Comparison of ENCODE assay signal across 24 cellular contexts in genomic region chr12:66331814-66332213, GRCh38. TPM values are rescaled to one million over a fixed set of nuclear protein-coding genes. Genes with fewer than 3 reads are reported as not detected.
DNase-seq lines count a peak whose midpoint lies in the region; ATAC-seq and TF ChIP-seq lines count a peak whose summit lies in the region.
"Had no signal": no experiment of that assay in that cellular context is flagged by ENCODE, and none has a peak within 500 bp of the region (broad histone marks: within the 10 kb centered on the region; RNA-seq: fewer than 3 reads in every experiment).

No MANE protein-coding gene starts in this region.

- TF ChIP-seq EP300 in transverse colon (IDR thresholded peaks at IDR 0.05; ENCODE audit: low read depth), result no peak

- H3K36me3 ChIP-seq in transverse colon, result peaks cover 0 to 9% (median 2%) of the 10 kb centered on the region in 4 donors

- no peak for DNase-seq in activated CD4-positive, alpha-beta T cell treated with anti-CD3 and anti-CD28 coated beads for 36 hours
- DNase-seq in activated CD4-positive, alpha-beta T cell treated with anti-CD3 and anti-CD28 coated beads, Interleukin-2, amount 50 U/mL, for 48 hours, result no peak
- DNase-seq in activated naive CD8-positive, alpha-beta T cell treated with anti-CD3 and anti-CD28 coated beads for 36 hours, result no peak
- DNase-seq in stimulated activated effector memory CD8-positive, alpha-beta T cell treated with anti-CD3 and anti-CD28 coated beads, Interleukin-12 subunit alpha, Interleukin-12 subunit beta, amount 100 ng/mL, for 72 hours (ENCODE audit: low spot score in 2 of 2), result no peak
- DNase-seq in NCI-H1105 (lab: John Stamatoyannopoulos, UW) (no peak), transverse colon (no peak)
- DNase-seq: ACHN; Calu3; CD4-positive, alpha-beta memory T cell; DMS153; GM23248; H9; HFFc6; Karpas-422; NCI-H1417; NCI-H1694 treated with DMSO at 0.1 percent for 48 hours; NCI-H2081 treated with DMSO at 0.1 percent for 48 hours; NCI-H2171 treated with DMSO at 0.1 percent for 48 hours; NCI-H526; OCI-M1 had no signal

- POLR2A ChIA-PET in activated CD4-positive, alpha-beta T cell treated with anti-CD3 and anti-CD28 coated beads for 36 hours (lab: Charles Lee), result no interaction called here

- no peak overlapping the region for H3K4me3 ChIP-seq in transverse colon
- H3K4me3 ChIP-seq: BLaER1, GM23248 had no signal

- H3K36me3 Mint-ChIP-seq in activated CD4-positive, alpha-beta T cell treated with anti-CD3 and anti-CD28 coated beads for 36 hours (ENCODE audit: low read depth), result peaks cover 46% of the 10 kb centered on the region
- peaks cover 29% of the 10 kb centered on the region for H3K36me3 Mint-ChIP-seq in activated naive CD8-positive, alpha-beta T cell
- H3K36me3 Mint-ChIP-seq in activated naive CD8-positive, alpha-beta T cell treated with anti-CD3 and anti-CD28 coated beads for 36 hours, result peaks cover 42% of the 10 kb centered on the region
- H3K36me3 Mint-ChIP-seq in activated T-helper 17 cell treated with anti-CD3 and anti-CD28 coated beads, Interleukin-2, amount 50 U/mL, for 72 hours (ENCODE audit: low read depth), result peaks cover 63% of the 10 kb centered on the region
- peaks cover 43% of the 10 kb centered on the region for H3K36me3 Mint-ChIP-seq in stimulated activated effector memory CD8-positive, alpha-beta T cell treated with anti-CD3 and anti-CD28 coated beads, Interleukin-12 subunit alpha, Interleukin-12 subunit beta, amount 100 ng/mL, for 72 hours

- intact Hi-C loops in activated CD4-positive, alpha-beta T cell treated with anti-CD3 and anti-CD28 coated beads for 36 hours (cut with DNase I, micrococcal nuclease), result no loop called here
- intact Hi-C loops in transverse colon (cut with DNase I; ENCODE audit: low total_unique reads), result no loop called here

- 95 to 100% methylated on average over 1 of the region's 1 CpG for WGBS in transverse colon (ENCODE audit: low coverage in 1 of 2), 2 donors

- no peak overlapping the region for H3K4me3 Mint-ChIP-seq in activated CD4-positive, alpha-beta T cell treated with anti-CD3 and anti-CD28 coated beads for 36 hours
- no peak overlapping the region for H3K4me3 Mint-ChIP-seq in activated naive CD8-positive, alpha-beta T cell
- no peak overlapping the region for H3K4me3 Mint-ChIP-seq in activated naive CD8-positive, alpha-beta T cell treated with anti-CD3 and anti-CD28 coated beads for 36 hours
- H3K4me3 Mint-ChIP-seq in activated T-helper 17 cell treated with anti-CD3 and anti-CD28 coated beads, Interleukin-2, amount 50 U/mL, for 72 hours, result no peak overlapping the region
- no peak overlapping the region for H3K4me3 Mint-ChIP-seq in stimulated activated effector memory CD8-positive, alpha-beta T cell treated with anti-CD3 and anti-CD28 coated beads, Interleukin-12 subunit alpha, Interleukin-12 subunit beta, amount 100 ng/mL, for 72 hours
- H3K4me3 Mint-ChIP-seq: CD4-positive, alpha-beta memory T cell; H9; HFFc6 had no signal

- no peaks in the 10 kb centered on the region for H3K4me1 ChIP-seq in transverse colon
- H3K4me1 ChIP-seq: BLaER1 had no signal

- no peaks in the 10 kb centered on the region for H3K9me3 ChIP-seq in transverse colon
- H3K9me3 ChIP-seq: BLaER1 had no signal

- no peaks in the 10 kb centered on the region for H3K9me3 Mint-ChIP-seq in activated CD4-positive, alpha-beta T cell treated with anti-CD3 and anti-CD28 coated beads for 36 hours (ENCODE audit: low read depth)
- H3K9me3 Mint-ChIP-seq in activated naive CD8-positive, alpha-beta T cell (ENCODE audit: low read depth), result no peaks in the 10 kb centered on the region
- H3K9me3 Mint-ChIP-seq in activated naive CD8-positive, alpha-beta T cell treated with anti-CD3 and anti-CD28 coated beads for 36 hours, result no peaks in the 10 kb centered on the region
- H3K9me3 Mint-ChIP-seq in activated T-helper 17 cell treated with anti-CD3 and anti-CD28 coated beads, Interleukin-2, amount 50 U/mL, for 72 hours, result no peaks in the 10 kb centered on the region
- H3K9me3 Mint-ChIP-seq in stimulated activated effector memory CD8-positive, alpha-beta T cell treated with anti-CD3 and anti-CD28 coated beads, Interleukin-12 subunit alpha, Interleukin-12 subunit beta, amount 100 ng/mL, for 72 hours, result no peaks in the 10 kb centered on the region
- H3K9me3 Mint-ChIP-seq: CD4-positive, alpha-beta memory T cell; H9; HFFc6 had no signal

- ATAC-seq in activated CD4-positive, alpha-beta T cell treated with anti-CD3 and anti-CD28 coated beads for 36 hours, result peak; percentile 51
- peak; percentile 93 for ATAC-seq in activated T-helper 17 cell treated with anti-CD3 and anti-CD28 coated beads, Interleukin-2, amount 50 U/mL, for 72 hours (replicated peaks)
- peak; percentile 49 for ATAC-seq in stimulated activated effector memory CD8-positive, alpha-beta T cell treated with anti-CD3 and anti-CD28 coated beads, Interleukin-12 subunit alpha, Interleukin-12 subunit beta, amount 100 ng/mL, for 72 hours

- H3K27me3 Mint-ChIP-seq in activated CD4-positive, alpha-beta T cell treated with anti-CD3 and anti-CD28 coated beads for 36 hours, result no peaks in the 10 kb centered on the region
- H3K27me3 Mint-ChIP-seq in activated naive CD8-positive, alpha-beta T cell, result no peaks in the 10 kb centered on the region
- no peaks in the 10 kb centered on the region for H3K27me3 Mint-ChIP-seq in activated naive CD8-positive, alpha-beta T cell treated with anti-CD3 and anti-CD28 coated beads for 36 hours
- H3K27me3 Mint-ChIP-seq in activated T-helper 17 cell treated with anti-CD3 and anti-CD28 coated beads, Interleukin-2, amount 50 U/mL, for 72 hours, result no peaks in the 10 kb centered on the region
- H3K27me3 Mint-ChIP-seq: CD4-positive, alpha-beta memory T cell had no signal

- peaks cover 24% of the 10 kb centered on the region for H3K4me1 Mint-ChIP-seq in activated CD4-positive, alpha-beta T cell treated with anti-CD3 and anti-CD28 coated beads for 36 hours
- H3K4me1 Mint-ChIP-seq in activated naive CD8-positive, alpha-beta T cell (ENCODE audit: low read depth), result peaks cover 29% of the 10 kb centered on the region
- H3K4me1 Mint-ChIP-seq in activated naive CD8-positive, alpha-beta T cell treated with anti-CD3 and anti-CD28 coated beads for 36 hours, result peaks cover 11% of the 10 kb centered on the region
- H3K4me1 Mint-ChIP-seq in activated T-helper 17 cell treated with anti-CD3 and anti-CD28 coated beads, Interleukin-2, amount 50 U/mL, for 72 hours, result peaks cover 12% of the 10 kb centered on the region
- H3K4me1 Mint-ChIP-seq in stimulated activated effector memory CD8-positive, alpha-beta T cell treated with anti-CD3 and anti-CD28 coated beads, Interleukin-12 subunit alpha, Interleukin-12 subunit beta, amount 100 ng/mL, for 72 hours, result peaks cover 34% of the 10 kb centered on the region
- H3K4me1 Mint-ChIP-seq: H9 had no signal

- no peak overlapping the region for H3K27ac ChIP-seq in transverse colon
- H3K27ac ChIP-seq: 22Rv1, BLaER1, GM23248 had no signal

- TF ChIP-seq POLR2A in transverse colon (IDR thresholded peaks at IDR 0.05), result no peak

- H3K27ac Mint-ChIP-seq in activated CD4-positive, alpha-beta T cell treated with anti-CD3 and anti-CD28 coated beads for 36 hours, result no peak overlapping the region
- H3K27ac Mint-ChIP-seq in activated naive CD8-positive, alpha-beta T cell, result peak overlapping the region; percentile 75
- H3K27ac Mint-ChIP-seq in activated naive CD8-positive, alpha-beta T cell treated with anti-CD3 and anti-CD28 coated beads for 36 hours, result no peak overlapping the region
- peak overlapping the region; percentile 39 for H3K27ac Mint-ChIP-seq in activated T-helper 17 cell treated with anti-CD3 and anti-CD28 coated beads, Interleukin-2, amount 50 U/mL, for 72 hours
- peak overlapping the region; percentile 5 for H3K27ac Mint-ChIP-seq in stimulated activated effector memory CD8-positive, alpha-beta T cell treated with anti-CD3 and anti-CD28 coated beads, Interleukin-12 subunit alpha, Interleukin-12 subunit beta, amount 100 ng/mL, for 72 hours
- H3K27ac Mint-ChIP-seq: HFFc6 had no signal

- CTCF ChIA-PET in activated CD4-positive, alpha-beta T cell treated with anti-CD3 and anti-CD28 coated beads for 36 hours (lab: Charles Lee), result interaction anchor here (1.2 kb wide), 1 partner anchor 11 kb away, joined by 3 read pairs; no protein-coding TSS in a partner anchor

- no peak for TF ChIP-seq CTCF in transverse colon (IDR thresholded peaks at IDR 0.05)

- in situ Hi-C loops in transverse colon (cut with MboI; ENCODE audit: low pct_ligation_motif_present in 1 of 4, low pct_unique_long_range_greater_than_20kb in 1 of 4, low sequenced_read_pairs in 3 of 4), result no loop called here

- H3K27me3 ChIP-seq in transverse colon, result no peaks in the 10 kb centered on the region
- H3K27me3 ChIP-seq: BLaER1 had no signal

RNA-seq across cellular contexts. Expression of gene HELB, which starts 29.5 kb away (rescaled TPM):
- total RNA-seq in activated CD4-positive, alpha-beta T cell treated with anti-CD3 and anti-CD28 coated beads for 36 hours, result 10 to 100 TPM; 21.0 to 23.6 TPM
- total RNA-seq in activated naive CD8-positive, alpha-beta T cell treated with anti-CD3 and anti-CD28 coated beads for 36 hours, result 10 to 100 TPM; 13.5 to 13.7 TPM
- 10 to 100 TPM; 21.9 to 40.1 TPM for total RNA-seq in activated T-helper 17 cell treated with anti-CD3 and anti-CD28 coated beads, Interleukin-2, amount 50 U/mL, for 72 hours
- total RNA-seq in transverse colon, result 10 to 100 TPM in 2 of 4 donors, 1 to 10 TPM in 2; 1.4 to 17.2 (median 9.8) TPM

Comparison
In these comparisons a context has a peak if more than half of its experiments do, and no peak if none do; other contexts are left out.
1. H3K27ac Mint-ChIP-seq: peak in activated naive CD8-positive, alpha-beta T cell (single experiment), activated T-helper 17 cell treated with anti-CD3 and anti-CD28 coated beads, Interleukin-2, amount 50 U/mL, for 72 hours (single experiment) and stimulated activated effector memory CD8-positive, alpha-beta T cell treated with anti-CD3 and anti-CD28 coated beads, Interleukin-12 subunit alpha, Interleukin-12 subunit beta, amount 100 ng/mL, for 72 hours (single experiment); none in activated CD4-positive, alpha-beta T cell treated with anti-CD3 and anti-CD28 coated beads for 36 hours (single experiment) and activated naive CD8-positive, alpha-beta T cell treated with anti-CD3 and anti-CD28 coated beads for 36 hours (single experiment).
2. Peak in every context shown above with its lines, with median percentiles within 50 percentile points of each other: ATAC-seq.